ENCODE assay signal across 16 cellular contexts in genomic region chr12:101832030-101832429, GRCh38. TPM values are rescaled to one million over a fixed set of nuclear protein-coding genes. Genes with fewer than 3 reads are reported as not detected.
DNase-seq lines count a peak whose midpoint lies in the region; ATAC-seq, FAIRE-seq and TF ChIP-seq lines count a peak whose summit lies in the region.
"Had no signal": no experiment of that assay in that cellular context is flagged by ENCODE, and none has a peak within 500 bp of the region (broad histone marks: within the 10 kb centered on the region; RNA-seq: fewer than 3 reads in every experiment).

No MANE protein-coding gene starts in this region.

- DNase-seq in CD8-positive, alpha-beta T cell, result no peak
- DNase-seq in GM23338 (ENCODE audit: low spot score) (no peak), OCI-LY7 (ENCODE audit: low spot score) (no peak), keratinocyte (ENCODE audit: low read depth, low spot score) (no peak), GM13976 (ENCODE audit: low spot score) (no peak)
- no peak for DNase-seq in activated CD4-positive, alpha-beta T cell treated with anti-CD3 and anti-CD28 coated beads, Interleukin-2, amount 50 U/mL, for 4 hours
- DNase-seq in naive thymus-derived CD8-positive, alpha-beta T cell, result no peak
- DNase-seq: Calu3, DMS79 treated with DMSO at 0.1 percent for 48 hours, MM.1S, NCI-H1105, NCI-H1694 treated with DMSO at 0.1 percent for 48 hours, Peyer's patch, Right ventricle myocardium superior had no signal

- no peak for FAIRE-seq in keratinocyte (lab: Jason Lieb, UNC)

- H3K4me1 ChIP-seq in CD8-positive, alpha-beta T cell (ENCODE audit: insufficient read depth, low read length), result peaks cover 23% of the 10 kb centered on the region
- H3K4me1 ChIP-seq in GM23338 (ENCODE audit: insufficient read depth) (peaks cover 11% of the 10 kb centered on the region), OCI-LY7 (ENCODE audit: insufficient read depth, low read length, poor library complexity, severe bottlenecking) (peaks cover 35% of the 10 kb centered on the region), keratinocyte (ENCODE audit: control insufficient read depth, extremely low read depth, insufficient read depth, low read length) (peaks cover 14% of the 10 kb centered on the region)

- no peak overlapping the region for H2AFZ ChIP-seq in GM23338
- H2AFZ ChIP-seq in OCI-LY7 (ENCODE audit: low read length), result peak overlapping the region; percentile 99; the same call in 1 of the 2 replicates
- H2AFZ ChIP-seq in keratinocyte (ENCODE audit: control insufficient read depth, low read length), result peak overlapping the region; percentile 7

- H3K4me3 Mint-ChIP-seq in CD8-positive, alpha-beta T cell, result peak overlapping the region; percentile 18
- 0 out of 3 replicates have a peak overlapping the region, but pooled peaks have one; percentile 67 for H3K4me3 Mint-ChIP-seq in GM23338
- peak overlapping the region in 1 of 10 donors; percentile 26 for H3K4me3 Mint-ChIP-seq in naive thymus-derived CD8-positive, alpha-beta T cell
- H3K4me3 Mint-ChIP-seq: CD14-positive monocyte had no signal

- intact Hi-C loops in CD8-positive, alpha-beta T cell (cut with DNase I, micrococcal nuclease), result loop anchor here in 1 of 2 experiments (5.0 kb wide), 2 partner anchors 135 to 550 kb away; partner anchors contain the start of genes CHPT1 and UTP20
- intact Hi-C loops in OCI-LY7 (cut with micrococcal nuclease; ENCODE audit: unreplicated experiment), result loop anchor here (5.0 kb wide), 1 partner anchor 135 kb away; the partner anchor contains the start of gene CHPT1

- dilution Hi-C loops in keratinocyte (cut with MboI; ENCODE audit: extremely low pct_ligation_motif_present, low sequenced_read_pairs), result no loop called here

- H3K9me2 ChIP-seq in GM23338 (ENCODE audit: insufficient read depth) (no peaks in the 10 kb centered on the region), OCI-LY7 (ENCODE audit: insufficient read depth, low read length) (no peaks in the 10 kb centered on the region)

- H3K27ac ChIP-seq in CD8-positive, alpha-beta T cell (ENCODE audit: low read depth, low read length), result no peak overlapping the region
- H3K27ac ChIP-seq in GM23338 (ENCODE audit: low read depth) (no peak overlapping the region), OCI-LY7 (ENCODE audit: low read depth, low read length, poor library complexity, severe bottlenecking) (no peak overlapping the region), keratinocyte (ENCODE audit: control insufficient read depth, insufficient read depth, low read length) (no peak overlapping the region)
- H3K27ac ChIP-seq: KMS-11 had no signal

- CTCF ChIA-PET in CD8-positive, alpha-beta T cell (lab: Charles Lee), result interaction anchor here (0.7 to 6.3 kb wide), 8 partner anchors 7 to 79 kb away, joined by 3 to 74 read pairs (median 20); no protein-coding TSS in a partner anchor
- CTCF ChIA-PET in OCI-LY7 (lab: Charles Lee; ENCODE audit: unreplicated experiment), result interaction anchor here (0.5 kb wide), 1 partner anchor 62 kb away, joined by 5 read pairs; no protein-coding TSS in a partner anchor

- no peak for TF ChIP-seq CTCF in CD8-positive, alpha-beta T cell (IDR thresholded peaks at IDR 0.05)
- TF ChIP-seq CTCF in GM23338 (conservative IDR thresholded peaks at IDR 0.05; ENCODE audit: low read depth in 2 of 2) (no peak), OCI-LY7 (conservative IDR thresholded peaks at IDR 0.05; ENCODE audit: low read length) (no peak), keratinocyte (optimal IDR thresholded peaks at IDR 0.05 in 1 of 3, IDR thresholded peaks at IDR 0.05 in 1 of 3, conservative IDR thresholded peaks at IDR 0.05 in 1 of 3; ENCODE audit: extremely low read depth in 1 of 3, insufficient read depth in 2 of 3, low read length in 3 of 3) (no peak), GM13976 (IDR thresholded peaks at IDR 0.05; ENCODE audit: borderline replicate concordance, control extremely low read depth, extremely low read depth, insufficient read depth, missing control alignments) (no peak)

- H3F3A ChIP-seq in GM23338 (replicated peaks; ENCODE audit: low read depth), result no peaks in the 10 kb centered on the region

- H3K9me3 ChIP-seq in CD8-positive, alpha-beta T cell (ENCODE audit: low read length), result no peaks in the 10 kb centered on the region
- no peaks in the 10 kb centered on the region for H3K9me3 ChIP-seq in OCI-LY7 (ENCODE audit: low read length)
- no peaks in the 10 kb centered on the region for H3K9me3 ChIP-seq in keratinocyte (ENCODE audit: control insufficient read depth, low read depth, low read length)
- H3K9me3 ChIP-seq: Peyer's patch had no signal

- H3K36me3 ChIP-seq in CD8-positive, alpha-beta T cell (ENCODE audit: insufficient read depth, low read length), result no peaks in the 10 kb centered on the region
- H3K36me3 ChIP-seq in GM23338 (ENCODE audit: insufficient read depth), result no peaks in the 10 kb centered on the region
- H3K36me3 ChIP-seq in OCI-LY7 (ENCODE audit: insufficient read depth, low read length), result no peaks in the 10 kb centered on the region
- no peaks in the 10 kb centered on the region for H3K36me3 ChIP-seq in keratinocyte (ENCODE audit: control insufficient read depth in 2 of 2, extremely low read depth in 1 of 2, insufficient read depth in 2 of 2, low read length in 2 of 2)
- H3K36me3 ChIP-seq: Peyer's patch had no signal

- H3K9me3 Mint-ChIP-seq in CD8-positive, alpha-beta T cell, result no peaks in the 10 kb centered on the region
- H3K9me3 Mint-ChIP-seq in GM23338, result no peaks in the 10 kb centered on the region
- H3K9me3 Mint-ChIP-seq in naive thymus-derived CD8-positive, alpha-beta T cell, result no peaks in the 10 kb centered on the region

- no TSS peak for BruUV-seq in OCI-LY7 (replicated peaks; lab: Mats Ljungman, UMichigan)

- ATAC-seq in CD8-positive, alpha-beta T cell, result no peak
- ATAC-seq in GM23338, result no peak
- ATAC-seq in naive thymus-derived CD8-positive, alpha-beta T cell, result no peak

- peaks cover 29% of the 10 kb centered on the region for H3K4me1 Mint-ChIP-seq in CD8-positive, alpha-beta T cell (ENCODE audit: low read depth)
- H3K4me1 Mint-ChIP-seq in GM23338, result peaks cover 10% of the 10 kb centered on the region; the same call in 2 of the 3 replicates
- peaks cover 14 to 39% (median 29%) of the 10 kb centered on the region in 4 donors for H3K4me1 Mint-ChIP-seq in naive thymus-derived CD8-positive, alpha-beta T cell

- H3K9ac ChIP-seq in keratinocyte (ENCODE audit: control insufficient read depth, extremely low read depth, insufficient read depth, low read length), result no peak overlapping the region
- H3K9ac ChIP-seq: KMS-11 had no signal

- H3K79me2 ChIP-seq in GM23338 (replicated peaks; ENCODE audit: insufficient read depth), result peaks cover 34% of the 10 kb centered on the region
- peaks cover 33% of the 10 kb centered on the region for H3K79me2 ChIP-seq in OCI-LY7 (ENCODE audit: insufficient read depth, low read depth, low read length)
- peaks cover 20% of the 10 kb centered on the region for H3K79me2 ChIP-seq in keratinocyte (ENCODE audit: control insufficient read depth, insufficient read depth, low read length)

- POLR2A ChIA-PET in CD8-positive, alpha-beta T cell (lab: Charles Lee), result interaction anchor here (3.4 kb wide), 1 partner anchor 52 kb away, joined by 13 read pairs; no protein-coding TSS in a partner anchor
- POLR2A ChIA-PET in OCI-LY7 (lab: Charles Lee), result interaction anchor here (1.3 to 5.5 kb wide), 4 partner anchors 11 to 68 kb away, joined by 4 to 75 read pairs (median 16); no protein-coding TSS in a partner anchor
- POLR2A ChIA-PET in naive thymus-derived CD8-positive, alpha-beta T cell (lab: Charles Lee), result no interaction called here

- H3K4me3 ChIP-seq in CD8-positive, alpha-beta T cell (ENCODE audit: low read depth, low read length), result no peak overlapping the region
- H3K4me3 ChIP-seq in GM23338 (no peak overlapping the region), OCI-LY7 (ENCODE audit: low read depth, low read length, poor library complexity, severe bottlenecking) (no peak overlapping the region), keratinocyte (ENCODE audit: control insufficient read depth in 2 of 3, extremely low read depth in 1 of 3, insufficient read depth in 2 of 3, low read depth in 1 of 3, low read length in 3 of 3) (no peak overlapping the region)

- H3K27me3 Mint-ChIP-seq in CD8-positive, alpha-beta T cell (ENCODE audit: low read depth), result no peaks in the 10 kb centered on the region
- peaks cover 2% of the 10 kb centered on the region for H3K27me3 Mint-ChIP-seq in GM23338 (ENCODE audit: insufficient read depth, low read depth, poor library complexity)
- H3K27me3 Mint-ChIP-seq in naive thymus-derived CD8-positive, alpha-beta T cell, result no peaks in the 10 kb centered on the region

- in situ Hi-C loops in GM13976 (cut with MboI; ENCODE audit: low sequenced_read_pairs, unreplicated experiment), result no loop called here

- H3K4me2 ChIP-seq in GM23338 (no peak overlapping the region), OCI-LY7 (ENCODE audit: low read length) (0 out of 2 replicates have a peak overlapping the region, but pooled peaks have one; percentile 80), keratinocyte (ENCODE audit: control insufficient read depth, extremely low read depth, insufficient read depth, low read depth, low read length) (no peak overlapping the region)

- no peaks in the 10 kb centered on the region for H3K9me1 ChIP-seq in keratinocyte (ENCODE audit: control insufficient read depth, extremely low read depth, insufficient read depth, low read length)

- H4K20me1 ChIP-seq in GM23338 (replicated peaks; ENCODE audit: insufficient read depth), result no peaks in the 10 kb centered on the region
- no peaks in the 10 kb centered on the region for H4K20me1 ChIP-seq in OCI-LY7 (ENCODE audit: insufficient read depth, low read length)
- no peaks in the 10 kb centered on the region for H4K20me1 ChIP-seq in keratinocyte (ENCODE audit: control insufficient read depth, extremely low read depth, insufficient read depth, low read length)

- peaks cover 2% of the 10 kb centered on the region for H3K36me3 Mint-ChIP-seq in CD8-positive, alpha-beta T cell
- no peaks in the 10 kb centered on the region; the same call in 2 of the 3 replicates for H3K36me3 Mint-ChIP-seq in GM23338 (ENCODE audit: low read depth)
- no peaks in the 10 kb centered on the region for H3K36me3 Mint-ChIP-seq in naive thymus-derived CD8-positive, alpha-beta T cell
- H3K36me3 Mint-ChIP-seq: CD14-positive monocyte had no signal

- no peaks in the 10 kb centered on the region for H3K27me3 ChIP-seq in CD8-positive, alpha-beta T cell (ENCODE audit: insufficient read depth, low read length)
- H3K27me3 ChIP-seq in GM23338 (ENCODE audit: insufficient read depth) (no peaks in the 10 kb centered on the region), keratinocyte (ENCODE audit: control insufficient read depth, extremely low read depth, insufficient read depth, low read length) (no peaks in the 10 kb centered on the region)
- H3K27me3 ChIP-seq: Peyer's patch had no signal

- H3K27ac Mint-ChIP-seq in CD8-positive, alpha-beta T cell, result no peak overlapping the region
- no peak overlapping the region for H3K27ac Mint-ChIP-seq in GM23338
- peak overlapping the region in 4 of 10 donors; percentile 16 to 76 (median 20) for H3K27ac Mint-ChIP-seq in naive thymus-derived CD8-positive, alpha-beta T cell

RNA-seq across cellular contexts. Expression of gene GNPTAB, which starts 1.3 kb away (rescaled TPM):
- total RNA-seq in CD8-positive, alpha-beta T cell, result 10 to 100 TPM; 40.4 to 46.9 TPM
- total RNA-seq in GM23338 (2014; rRNA removed; shearing (Covaris generic)), result 54.1 and 58.3 TPM in 2 replicates
- polyA plus RNA-seq in GM23338 (2016; fragmentation: Nextera tagmentation; extraction: Ambion mirVana) (21.6 and 23.6 TPM in 2 replicates), keratinocyte (30.4 to 35.7 TPM (median 33.0 TPM) in 3 replicates)
- total RNA-seq in OCI-LY7 (2014; rRNA removed; shearing (Covaris generic)), result 35.8 and 38.9 TPM in 2 replicates
- 66.5 and 72.0 TPM in 2 replicates for total RNA-seq in OCI-LY7 (2022)
- 8.6 TPM for polyA plus RNA-seq in keratinocyte (2011; ENCODE audit: low read depth)
- 19.0 and 34.5 TPM in 2 replicates for polyA plus RNA-seq in keratinocyte (2011; cell fraction: cytosol; rRNA removed)
- 46.4 and 57.9 TPM in 2 replicates for polyA plus RNA-seq in keratinocyte (2011; cell fraction: nucleus; rRNA removed)
- polyA plus RNA-seq in keratinocyte (2012; ENCODE audit: low replicate concordance), result 11.0 and 26.7 TPM in 2 replicates
- polyA minus RNA-seq in keratinocyte, result 20.1 to 72.6 TPM (median 49.4 TPM) in 3 replicates
- 19.4 TPM for polyA minus RNA-seq in keratinocyte (2011; cell fraction: cytosol; rRNA and poly(A)+ RNA removed)
- polyA minus RNA-seq in keratinocyte (2011; cell fraction: nucleus; rRNA and poly(A)+ RNA removed), result 40.6 and 77.7 TPM in 2 replicates
- total RNA-seq in naive thymus-derived CD8-positive, alpha-beta T cell, result 10 to 100 TPM; 55.9 to 64.2 TPM
- 10 to 100 TPM; 25.9 to 43.5 (median 40.9) TPM for polyA plus RNA-seq in naive thymus-derived CD8-positive, alpha-beta T cell

RNA-seq across cellular contexts. Expression of gene DRAM1, which starts 45.4 kb away (rescaled TPM):
- total RNA-seq in CD8-positive, alpha-beta T cell, result 1 to 10 TPM; 3.5 to 7.5 TPM
- 5.4 and 5.7 TPM in 2 replicates for total RNA-seq in GM23338 (2014; rRNA removed; shearing (Covaris generic))
- polyA plus RNA-seq in GM23338 (2016; fragmentation: Nextera tagmentation; extraction: Ambion mirVana), result 8.5 and 8.6 TPM in 2 replicates
- total RNA-seq in OCI-LY7 (2014; rRNA removed; shearing (Covaris generic)), result 0.77 TPM in 1 of 2 replicates, not detected in the other
- not detected in 2 replicates for total RNA-seq in OCI-LY7 (2022)
- polyA plus RNA-seq in keratinocyte, result 20.8 to 21.7 TPM (median 20.9 TPM) in 3 replicates
- 4.4 TPM for polyA plus RNA-seq in keratinocyte (2011; ENCODE audit: low read depth)
- polyA plus RNA-seq in keratinocyte (2011; cell fraction: cytosol; rRNA removed), result 16.4 and 27.7 TPM in 2 replicates
- polyA plus RNA-seq in keratinocyte (2011; cell fraction: nucleus; rRNA removed), result 24.8 and 27.0 TPM in 2 replicates
- 9.4 and 20.5 TPM in 2 replicates for polyA plus RNA-seq in keratinocyte (2012; ENCODE audit: low replicate concordance)
- 14.6 to 24.2 TPM (median 19.9 TPM) in 3 replicates for polyA minus RNA-seq in keratinocyte
- 36.4 TPM for polyA minus RNA-seq in keratinocyte (2011; cell fraction: cytosol; rRNA and poly(A)+ RNA removed)
- 24.4 and 31.1 TPM in 2 replicates for polyA minus RNA-seq in keratinocyte (2011; cell fraction: nucleus; rRNA and poly(A)+ RNA removed)
- 1 to 10 TPM; 1.6 to 3.3 TPM for total RNA-seq in naive thymus-derived CD8-positive, alpha-beta T cell
- 1 to 10 TPM; 1.2 to 1.8 (median 1.5) TPM for polyA plus RNA-seq in naive thymus-derived CD8-positive, alpha-beta T cell
